1 cellular context compared by ENCODE assay signal in the genomic region with DNA sequence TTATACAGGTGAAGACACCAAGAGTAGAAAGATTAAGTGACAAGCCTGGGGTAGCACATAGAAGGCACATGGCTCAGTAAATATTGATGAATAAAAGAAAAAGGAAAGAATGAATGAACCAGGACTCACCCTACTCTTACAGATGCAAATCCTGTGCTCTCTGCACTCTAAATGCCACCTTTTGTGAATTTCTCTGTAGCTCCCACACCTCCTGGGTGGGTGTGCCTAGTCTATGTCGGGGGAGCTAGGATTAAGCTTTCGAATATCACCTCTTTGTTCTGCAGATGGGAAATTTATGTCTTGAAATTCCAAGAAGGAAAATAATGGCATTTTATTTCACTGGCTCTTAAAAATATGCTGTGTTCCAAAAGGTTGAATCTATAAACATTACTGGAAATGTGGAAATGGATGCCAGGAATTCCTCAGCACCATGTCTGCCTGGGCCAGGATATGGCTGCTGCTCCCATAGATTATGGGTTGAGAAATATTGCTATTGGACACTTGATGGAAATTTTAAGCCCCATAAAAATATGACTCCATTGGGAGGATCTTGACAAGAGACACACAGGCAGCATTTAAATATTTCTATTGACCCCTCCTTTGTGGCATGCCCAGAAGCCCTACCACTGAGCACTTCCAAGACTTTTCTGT.
TF ChIP-seq lines count a peak whose summit lies in the region.

No MANE protein-coding gene starts in this region.

TF ChIP-seq in GM23338, 12 proteins besides CTCF, POLR2A, EP300 and RAD21:
- TF ChIP-seq, protein P1, sequence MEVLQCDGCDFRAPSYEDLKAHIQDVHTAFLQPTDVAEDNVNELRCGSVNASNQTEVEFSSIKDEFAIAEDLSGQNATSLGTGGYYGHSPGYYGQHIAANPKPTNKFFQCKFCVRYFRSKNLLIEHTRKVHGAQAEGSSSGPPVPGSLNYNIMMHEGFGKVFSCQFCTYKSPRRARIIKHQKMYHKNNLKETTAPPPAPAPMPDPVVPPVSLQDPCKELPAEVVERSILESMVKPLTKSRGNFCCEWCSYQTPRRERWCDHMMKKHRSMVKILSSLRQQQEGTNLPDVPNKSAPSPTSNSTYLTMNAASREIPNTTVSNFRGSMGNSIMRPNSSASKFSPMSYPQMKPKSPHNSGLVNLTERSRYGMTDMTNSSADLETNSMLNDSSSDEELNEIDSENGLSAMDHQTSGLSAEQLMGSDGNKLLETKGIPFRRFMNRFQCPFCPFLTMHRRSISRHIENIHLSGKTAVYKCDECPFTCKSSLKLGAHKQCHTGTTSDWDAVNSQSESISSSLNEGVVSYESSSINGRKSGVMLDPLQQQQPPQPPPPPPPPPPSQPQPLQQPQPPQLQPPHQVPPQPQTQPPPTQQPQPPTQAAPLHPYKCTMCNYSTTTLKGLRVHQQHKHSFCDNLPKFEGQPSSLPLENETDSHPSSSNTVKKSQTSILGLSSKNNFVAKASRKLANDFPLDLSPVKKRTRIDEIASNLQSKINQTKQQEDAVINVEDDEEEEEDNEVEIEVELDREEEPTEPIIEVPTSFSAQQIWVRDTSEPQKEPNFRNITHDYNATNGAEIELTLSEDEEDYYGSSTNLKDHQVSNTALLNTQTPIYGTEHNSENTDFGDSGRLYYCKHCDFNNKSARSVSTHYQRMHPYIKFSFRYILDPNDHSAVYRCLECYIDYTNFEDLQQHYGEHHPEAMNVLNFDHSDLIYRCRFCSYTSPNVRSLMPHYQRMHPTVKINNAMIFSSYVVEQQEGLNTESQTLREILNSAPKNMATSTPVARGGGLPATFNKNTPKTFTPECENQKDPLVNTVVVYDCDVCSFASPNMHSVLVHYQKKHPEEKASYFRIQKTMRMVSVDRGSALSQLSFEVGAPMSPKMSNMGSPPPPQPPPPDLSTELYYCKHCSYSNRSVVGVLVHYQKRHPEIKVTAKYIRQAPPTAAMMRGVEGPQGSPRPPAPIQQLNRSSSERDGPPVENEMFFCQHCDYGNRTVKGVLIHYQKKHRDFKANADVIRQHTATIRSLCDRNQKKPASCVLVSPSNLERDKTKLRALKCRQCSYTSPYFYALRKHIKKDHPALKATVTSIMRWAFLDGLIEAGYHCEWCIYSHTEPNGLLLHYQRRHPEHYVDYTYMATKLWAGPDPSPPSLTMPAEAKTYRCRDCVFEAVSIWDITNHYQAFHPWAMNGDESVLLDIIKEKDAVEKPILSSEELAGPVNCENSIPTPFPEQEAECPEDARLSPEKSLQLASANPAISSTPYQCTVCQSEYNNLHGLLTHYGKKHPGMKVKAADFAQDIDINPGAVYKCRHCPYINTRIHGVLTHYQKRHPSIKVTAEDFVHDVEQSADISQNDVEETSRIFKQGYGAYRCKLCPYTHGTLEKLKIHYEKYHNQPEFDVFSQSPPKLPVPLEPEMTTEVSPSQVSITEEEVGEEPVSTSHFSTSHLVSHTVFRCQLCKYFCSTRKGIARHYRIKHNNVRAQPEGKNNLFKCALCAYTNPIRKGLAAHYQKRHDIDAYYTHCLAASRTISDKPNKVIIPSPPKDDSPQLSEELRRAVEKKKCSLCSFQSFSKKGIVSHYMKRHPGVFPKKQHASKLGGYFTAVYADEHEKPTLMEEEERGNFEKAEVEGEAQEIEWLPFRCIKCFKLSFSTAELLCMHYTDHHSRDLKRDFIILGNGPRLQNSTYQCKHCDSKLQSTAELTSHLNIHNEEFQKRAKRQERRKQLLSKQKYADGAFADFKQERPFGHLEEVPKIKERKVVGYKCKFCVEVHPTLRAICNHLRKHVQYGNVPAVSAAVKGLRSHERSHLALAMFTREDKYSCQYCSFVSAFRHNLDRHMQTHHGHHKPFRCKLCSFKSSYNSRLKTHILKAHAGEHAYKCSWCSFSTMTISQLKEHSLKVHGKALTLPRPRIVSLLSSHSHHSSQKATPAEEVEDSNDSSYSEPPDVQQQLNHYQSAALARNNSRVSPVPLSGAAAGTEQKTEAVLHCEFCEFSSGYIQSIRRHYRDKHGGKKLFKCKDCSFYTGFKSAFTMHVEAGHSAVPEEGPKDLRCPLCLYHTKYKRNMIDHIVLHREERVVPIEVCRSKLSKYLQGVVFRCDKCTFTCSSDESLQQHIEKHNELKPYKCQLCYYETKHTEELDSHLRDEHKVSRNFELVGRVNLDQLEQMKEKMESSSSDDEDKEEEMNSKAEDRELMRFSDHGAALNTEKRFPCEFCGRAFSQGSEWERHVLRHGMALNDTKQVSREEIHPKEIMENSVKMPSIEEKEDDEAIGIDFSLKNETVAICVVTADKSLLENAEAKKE (CRISPR knock-in tag; IDR thresholded peaks at IDR 0.05): no peak
- no peak for TF ChIP-seq ZNF114 (CRISPR knock-in tag; IDR thresholded peaks at IDR 0.05)
- TF ChIP-seq EZH2phosphoT487 (IDR thresholded peaks at IDR 0.05; ENCODE audit: unreplicated experiment): no peak
- TF ChIP-seq, protein P2, sequence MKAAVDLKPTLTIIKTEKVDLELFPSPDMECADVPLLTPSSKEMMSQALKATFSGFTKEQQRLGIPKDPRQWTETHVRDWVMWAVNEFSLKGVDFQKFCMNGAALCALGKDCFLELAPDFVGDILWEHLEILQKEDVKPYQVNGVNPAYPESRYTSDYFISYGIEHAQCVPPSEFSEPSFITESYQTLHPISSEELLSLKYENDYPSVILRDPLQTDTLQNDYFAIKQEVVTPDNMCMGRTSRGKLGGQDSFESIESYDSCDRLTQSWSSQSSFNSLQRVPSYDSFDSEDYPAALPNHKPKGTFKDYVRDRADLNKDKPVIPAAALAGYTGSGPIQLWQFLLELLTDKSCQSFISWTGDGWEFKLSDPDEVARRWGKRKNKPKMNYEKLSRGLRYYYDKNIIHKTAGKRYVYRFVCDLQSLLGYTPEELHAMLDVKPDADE (IDR thresholded peaks at IDR 0.05): no peak
- no peak for TF ChIP-seq POLR2AphosphoS5 (IDR thresholded peaks at IDR 0.05; ENCODE audit: low read depth)
- no peak for TF ChIP-seq NANOG (IDR thresholded peaks at IDR 0.05; ENCODE audit: borderline replicate concordance)
- TF ChIP-seq EZH2 (IDR thresholded peaks at IDR 0.05; ENCODE audit: low read depth, unreplicated experiment): no peak
- no peak for TF ChIP-seq JUNB (IDR thresholded peaks at IDR 0.05; ENCODE audit: unreplicated experiment)
